Comparison of ENCODE assay signal across 8 cellular contexts in the genomic region with DNA sequence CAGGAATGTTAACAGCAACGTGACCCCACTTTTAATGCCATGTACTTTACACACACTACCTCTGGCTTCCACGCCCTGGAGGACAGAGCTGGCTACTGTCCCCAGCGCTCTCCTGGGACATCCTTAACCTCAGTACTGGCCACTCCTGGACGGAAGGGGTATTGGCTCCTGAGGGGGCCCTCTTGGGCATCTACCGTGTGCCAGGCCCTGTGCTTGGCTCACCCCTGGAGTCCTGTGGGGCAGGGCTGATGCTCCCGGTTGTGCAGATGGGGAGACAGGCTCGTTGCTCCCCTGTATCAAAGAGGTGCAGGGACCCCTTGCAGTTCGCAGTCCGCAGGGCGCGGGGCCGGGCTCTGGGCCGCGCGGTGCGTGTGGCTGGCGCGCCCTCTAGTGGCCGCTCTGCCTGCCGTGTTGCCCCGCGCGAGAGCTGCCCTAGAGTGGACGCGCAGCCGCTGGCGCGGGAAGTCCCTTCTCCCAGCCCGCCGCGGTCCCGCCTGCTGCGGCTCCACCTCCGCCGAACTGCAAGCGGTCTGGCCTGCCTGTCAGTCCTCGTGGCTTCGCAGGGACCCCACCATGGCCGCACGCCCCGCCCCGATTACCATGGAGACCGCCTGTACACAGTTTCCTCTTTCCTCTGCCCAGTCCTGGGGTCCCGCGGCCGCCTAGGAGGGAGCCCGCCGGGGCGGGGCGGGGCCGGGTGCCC. TPM values are rescaled to one million over a fixed set of nuclear protein-coding genes. Genes with fewer than 3 reads are reported as not detected.
A peak's percentile ranks its signal among the peaks of the same experiment; 100 is the strongest.
DNase-seq lines count a peak whose midpoint lies in the region; ATAC-seq, FAIRE-seq and TF ChIP-seq lines count a peak whose summit lies in the region.

A gene with protein sequence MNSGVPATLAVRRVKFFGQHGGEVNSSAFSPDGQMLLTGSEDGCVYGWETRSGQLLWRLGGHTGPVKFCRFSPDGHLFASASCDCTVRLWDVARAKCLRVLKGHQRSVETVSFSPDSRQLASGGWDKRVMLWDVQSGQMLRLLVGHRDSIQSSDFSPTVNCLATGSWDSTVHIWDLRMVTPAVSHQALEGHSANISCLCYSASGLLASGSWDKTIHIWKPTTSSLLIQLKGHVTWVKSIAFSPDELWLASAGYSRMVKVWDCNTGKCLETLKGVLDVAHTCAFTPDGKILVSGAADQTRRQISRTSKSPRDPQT (plus strand): TSS at position 632 of the 703 bp plus-strand sequence. CDS start 72 bp downstream, outside the sequence.

- H3K4me3 ChIP-seq in WERI-Rb-1 (ENCODE audit: low read depth, low read length) (peak within 1 kb of the TSS; percentile 40), mammary epithelial cell (replicated peaks in 1 of 3; ENCODE audit: insufficient read depth in 1 of 3, low read depth in 2 of 3, low read length in 3 of 3) (peak within 1 kb of the TSS; percentile 34 to 65 (median 55)), small intestine (ENCODE audit: low read depth in 1 of 2, low read length in 2 of 2) (peak within 1 kb of the TSS in 1 of 2 donors; percentile 46)

- intact Hi-C loops in mammary epithelial cell (cut with micrococcal nuclease): loop anchor here (1.0 to 2.0 kb wide), 7 partner anchors 34 to 522 kb away; no protein-coding TSS in a partner anchor

- under 1% methylated on average over 34 of the region's 51 CpGs for WGBS in mammary epithelial cell (ENCODE audit: low coverage, missing lambda C conversion rate)
- 2% methylated on average over 33 to 51 of the region's 51 CpGs for WGBS in small intestine, 3 donors

- TF ChIP-seq CTCF in GM10266 (IDR thresholded peaks at IDR 0.05; ENCODE audit: control insufficient read depth, insufficient read depth, low read depth, missing control alignments): peak; percentile 96
- peak; percentile 92 for TF ChIP-seq CTCF in WERI-Rb-1 (IDR thresholded peaks at IDR 0.05; ENCODE audit: low read depth, low read length)
- peak; percentile 49 to 80 for TF ChIP-seq CTCF in mammary epithelial cell (conservative IDR thresholded peaks at IDR 0.05 in 1 of 2, IDR thresholded peaks at IDR 0.05 in 1 of 2; ENCODE audit: extremely low read depth in 1 of 2, insufficient read depth in 1 of 2, low read depth in 1 of 2, low read length in 2 of 2)

- peak; percentile 91 for DNase-seq in GM10266 (ENCODE audit: extremely low spot score)
- DNase-seq in NCI-H2029 treated with DMSO at 0.1 percent for 48 hours (lab: John Stamatoyannopoulos, UW): peak; percentile 42
- DNase-seq in WERI-Rb-1: peak; percentile 93
- DNase-seq in mammary epithelial cell: peak; percentile 70
- DNase-seq in iPS-NIHi7 (ENCODE audit: extremely low spot score): peak; percentile 91
- peak; percentile 68 for DNase-seq in small intestine

- H3K36me3 ChIP-seq in WERI-Rb-1 (peaks cover 28% of the 10 kb centered on the region), mammary epithelial cell (ENCODE audit: insufficient read depth, low read length) (peaks cover 2% of the 10 kb centered on the region), small intestine (ENCODE audit: control insufficient read depth in 2 of 2, insufficient read depth in 2 of 2, low read length in 2 of 2) (peaks cover 3 to 9% of the 10 kb centered on the region in 2 donors)

- H3K9me3 ChIP-seq in WERI-Rb-1 (ENCODE audit: severe bottlenecking) (no peaks in the 10 kb centered on the region), mammary epithelial cell (replicated peaks; ENCODE audit: insufficient read depth, low read length) (no peaks in the 10 kb centered on the region), small intestine (ENCODE audit: control insufficient read depth, low read depth) (no peaks in the 10 kb centered on the region)

- H4K20me1 ChIP-seq in mammary epithelial cell (ENCODE audit: insufficient read depth, low read length): no peaks in the 10 kb centered on the region

- peaks cover 5% of the 10 kb centered on the region for H3K79me2 ChIP-seq in mammary epithelial cell (ENCODE audit: insufficient read depth, low read length)

- ATAC-seq in HG02610 (IDR thresholded peaks at IDR 0.05; ENCODE audit: unreplicated experiment) (peak; percentile 80), GM21526 (IDR thresholded peaks at IDR 0.05; ENCODE audit: low FRiP score, unreplicated experiment) (no peak)

- no peaks in the 10 kb centered on the region for H3K27me3 ChIP-seq in WERI-Rb-1 (ENCODE audit: insufficient read depth, low read depth, severe bottlenecking)
- H3K27me3 ChIP-seq in mammary epithelial cell (ENCODE audit: insufficient read depth, low read length): no peaks in the 10 kb centered on the region
- H3K27me3 ChIP-seq in small intestine (ENCODE audit: control insufficient read depth in 2 of 2, insufficient read depth in 2 of 2, low read length in 2 of 2): no peaks in the 10 kb centered on the region

- in situ Hi-C loops in mammary epithelial cell (cut with MboI; ENCODE audit: low sequenced_read_pairs in 2 of 2): loop anchor here (5.0 kb wide), 1 partner anchor 81 kb away; a partner anchor contains a TSS

- CTCF ChIA-PET in mammary epithelial cell (lab: Charles Lee; ENCODE audit: low non-redundant PET): interaction anchor here (0.5 to 2.1 kb wide), 11 partner anchors 47 to 397 kb away, joined by 3 to 32 read pairs (median 5); a partner anchor contains a TSS

- FAIRE-seq in small intestine (lab: Jason Lieb, UNC): no peak

- H3K27ac ChIP-seq in WERI-Rb-1 (peak within 1 kb of the TSS; percentile 21), mammary epithelial cell (ENCODE audit: insufficient read depth, low read depth, low read length) (no peak within 1 kb of the TSS), small intestine (ENCODE audit: low read depth in 1 of 2, low read length in 1 of 2) (peak within 1 kb of the TSS in 1 of 2 donors; percentile 17)

- no peak within 1 kb of the TSS for H3K9ac ChIP-seq in mammary epithelial cell (ENCODE audit: insufficient read depth, low read length)

- BruUV-seq in mammary epithelial cell (replicated peaks; lab: Mats Ljungman, UMichigan): no TSS peak

- peak within 1 kb of the TSS; percentile 87 for H2AFZ ChIP-seq in mammary epithelial cell (ENCODE audit: low read depth, low read length)

- H3K4me2 ChIP-seq in mammary epithelial cell (ENCODE audit: insufficient read depth, low read depth, low read length): peak within 1 kb of the TSS; percentile 99

- dilution Hi-C loops in mammary epithelial cell (cut with HindIII; ENCODE audit: low sequenced_read_pairs): loop anchor here (5.0 kb wide), 1 partner anchor 81 kb away; a partner anchor contains a TSS

- peaks cover 19% of the 10 kb centered on the region for H3K4me1 ChIP-seq in mammary epithelial cell (ENCODE audit: insufficient read depth, low read length)
- H3K4me1 ChIP-seq in small intestine (ENCODE audit: control insufficient read depth in 2 of 2, insufficient read depth in 1 of 2, low read depth in 1 of 2, low read length in 1 of 2): peaks cover 0 to 3% of the 10 kb centered on the region in 2 donors

RNA-seq across cellular contexts. Expression of the gene that starts here (rescaled TPM):
- total RNA-seq in mammary epithelial cell: not detected
- polyA plus RNA-seq in mammary epithelial cell (not detected), small intestine (not detected)
- polyA minus RNA-seq in mammary epithelial cell: not detected

Comparison
In these comparisons a context has a peak if more than half of its experiments do, and no peak if none do; other contexts are left out.
1. Peak in DNase-seq, H3K4me3 ChIP-seq and H3K4me2 ChIP-seq in mammary epithelial cell; RNA of the gene not detected or under 1 TPM.
2. Peak in DNase-seq in small intestine; RNA of the gene not detected or under 1 TPM.
3. DNase-seq: peak in every context shown above with its lines; median percentile 93 in WERI-Rb-1; 91 in GM10266; 91 in iPS-NIHi7; 70 in mammary epithelial cell; 68 in small intestine; 42 in NCI-H2029 treated with DMSO at 0.1 percent for 48 hours.